Comparison of ENCODE assay signal across 9 cellular contexts in genomic region chr7:74217455-74218342, GRCh38. TPM values are rescaled to one million over a fixed set of nuclear protein-coding genes. Genes with fewer than 3 reads are reported as not detected.
DNase-seq lines count a peak whose midpoint lies in the region; ATAC-seq, FAIRE-seq and TF ChIP-seq lines count a peak whose summit lies in the region.
"Had no signal": no experiment of that assay in that cellular context is flagged by ENCODE, and none has a peak within 500 bp of the region (broad histone marks: within the 10 kb centered on the region; RNA-seq: fewer than 3 reads in every experiment).

No MANE protein-coding gene starts in this region.

- peak; percentile 77 for DNase-seq in CD14-positive monocyte (ENCODE audit: low spot score)
- peak; percentile 61 for DNase-seq in activated naive CD8-positive, alpha-beta T cell treated with anti-CD3 and anti-CD28 coated beads, Interleukin-2, amount 10 ng/mL, durations not matched to agents 7 days and 5 days
- DNase-seq in NCI-H187 treated with DMSO at 0.1 percent for 48 hours (lab: John Stamatoyannopoulos, UW): no peak
- no peak for DNase-seq in central memory CD4-positive, alpha-beta T cell
- no peak for DNase-seq in EL
- DNase-seq in HTR-8/SVneo (ENCODE audit: insufficient read length, low spot score): no peak

- H3K27me3 Mint-ChIP-seq in CD14-positive monocyte (ENCODE audit: low read depth in 3 of 3) (no peaks in the 10 kb centered on the region), IgD-negative memory B cell (no peaks in the 10 kb centered on the region)
- H3K27me3 Mint-ChIP-seq in activated naive CD8-positive, alpha-beta T cell treated with anti-CD3 and anti-CD28 coated beads, Interleukin-2, amount 10 ng/mL, durations not matched to agents 7 days and 5 days: no peaks in the 10 kb centered on the region

- TF ChIP-seq CTCF in CD14-positive monocyte (IDR thresholded peaks at IDR 0.05): no peak

- H3K9me3 Mint-ChIP-seq in CD14-positive monocyte (no peaks in the 10 kb centered on the region), IgD-negative memory B cell (peaks cover 0 to 3% (median 0%) of the 10 kb centered on the region in 3 donors)
- no peaks in the 10 kb centered on the region for H3K9me3 Mint-ChIP-seq in activated naive CD8-positive, alpha-beta T cell treated with anti-CD3 and anti-CD28 coated beads, Interleukin-2, amount 10 ng/mL, durations not matched to agents 7 days and 5 days

- peak; percentile 54 for ATAC-seq in GM19397 (IDR thresholded peaks at IDR 0.05; ENCODE audit: unreplicated experiment)
- ATAC-seq in activated naive CD8-positive, alpha-beta T cell treated with anti-CD3 and anti-CD28 coated beads, Interleukin-2, amount 10 ng/mL, durations not matched to agents 7 days and 5 days (ENCODE audit: low read depth): peak; percentile 65
- ATAC-seq: SK-N-SH treated with all-trans-retinoic acid at 6 μM for 48 hours had no signal

- H3K4me1 Mint-ChIP-seq in CD14-positive monocyte: peaks cover 66% of the 10 kb centered on the region
- peaks cover 28 to 41% (median 31%) of the 10 kb centered on the region in 3 donors for H3K4me1 Mint-ChIP-seq in IgD-negative memory B cell
- H3K4me1 Mint-ChIP-seq in activated naive CD8-positive, alpha-beta T cell treated with anti-CD3 and anti-CD28 coated beads, Interleukin-2, amount 10 ng/mL, durations not matched to agents 7 days and 5 days: peaks cover 26% of the 10 kb centered on the region

- H3K36me3 Mint-ChIP-seq in CD14-positive monocyte (peaks cover 34 to 79% of the 10 kb centered on the region in 2 donors), IgD-negative memory B cell (peaks cover 7% of the 10 kb centered on the region)
- peaks cover 11% of the 10 kb centered on the region for H3K36me3 Mint-ChIP-seq in activated naive CD8-positive, alpha-beta T cell treated with anti-CD3 and anti-CD28 coated beads, Interleukin-2, amount 10 ng/mL, durations not matched to agents 7 days and 5 days

- H3K4me3 Mint-ChIP-seq in CD14-positive monocyte: peak overlapping the region; percentile 48 to 76
- H3K4me3 Mint-ChIP-seq in IgD-negative memory B cell: peak overlapping the region; percentile 34 to 95 (median 82)
- H3K4me3 Mint-ChIP-seq in activated naive CD8-positive, alpha-beta T cell treated with anti-CD3 and anti-CD28 coated beads, Interleukin-2, amount 10 ng/mL, durations not matched to agents 7 days and 5 days: peak overlapping the region; percentile 67

- intact Hi-C loops in CD14-positive monocyte (cut with micrococcal nuclease): loop anchor here in 1 of 2 donors (2.0 kb wide), 1 partner anchor 13 kb away; no protein-coding TSS in a partner anchor

- POLR2A ChIA-PET in activated naive CD8-positive, alpha-beta T cell treated with anti-CD3 and anti-CD28 coated beads, Interleukin-2, amount 10 ng/mL, durations not matched to agents 7 days and 5 days (lab: Charles Lee): interaction anchor here (0.5 to 1.2 kb wide), 10 partner anchors 10 to 89 kb away, joined by 3 to 5 read pairs (median 3); partner anchors contain the start of genes EIF4H and RFC2

- FAIRE-seq in HTR-8/SVneo (lab: Jason Lieb, UNC): no peak

- H3K27ac Mint-ChIP-seq in CD14-positive monocyte (peak overlapping the region; percentile 87 to 96 (median 94)), IgD-negative memory B cell (peak overlapping the region; percentile 92 to 99 (median 93))
- peak overlapping the region; percentile 91 for H3K27ac Mint-ChIP-seq in activated naive CD8-positive, alpha-beta T cell treated with anti-CD3 and anti-CD28 coated beads, Interleukin-2, amount 10 ng/mL, durations not matched to agents 7 days and 5 days

RNA-seq across cellular contexts. Expression of gene LAT2, which starts 7.9 kb away (rescaled TPM):
- 100 to 1,000 TPM; 349 to 355 TPM for polyA plus RNA-seq in CD14-positive monocyte
- polyA plus RNA-seq in IgD-negative memory B cell: 383 TPM
- 10 to 100 TPM; 21.4 to 22.9 TPM for total RNA-seq in activated naive CD8-positive, alpha-beta T cell treated with anti-CD3 and anti-CD28 coated beads, Interleukin-2, amount 10 ng/mL, durations not matched to agents 7 days and 5 days

RNA-seq across cellular contexts. Expression of gene RFC2, which starts 36.5 kb away (rescaled TPM):
- polyA plus RNA-seq in CD14-positive monocyte (10 to 100 TPM; 33.5 to 42.1 TPM), IgD-negative memory B cell (46.6 TPM)
- 10 to 100 TPM; 53.0 to 56.6 TPM for total RNA-seq in activated naive CD8-positive, alpha-beta T cell treated with anti-CD3 and anti-CD28 coated beads, Interleukin-2, amount 10 ng/mL, durations not matched to agents 7 days and 5 days

RNA-seq across cellular contexts. Expression of gene EIF4H, which starts 43.5 kb away (rescaled TPM):
- 100 to 1,000 TPM; 206 to 234 TPM for polyA plus RNA-seq in CD14-positive monocyte
- polyA plus RNA-seq in IgD-negative memory B cell: 197 TPM
- 100 to 1,000 TPM; 264 to 270 TPM for total RNA-seq in activated naive CD8-positive, alpha-beta T cell treated with anti-CD3 and anti-CD28 coated beads, Interleukin-2, amount 10 ng/mL, durations not matched to agents 7 days and 5 days

Comparison
In these comparisons a context has a peak if more than half of its experiments do, and no peak if none do; other contexts are left out.
1. DNase-seq: peak in CD14-positive monocyte (single experiment) and activated naive CD8-positive, alpha-beta T cell treated with anti-CD3 and anti-CD28 coated beads, Interleukin-2, amount 10 ng/mL, durations not matched to agents 7 days and 5 days (single experiment); none in NCI-H187 treated with DMSO at 0.1 percent for 48 hours (single experiment), central memory CD4-positive, alpha-beta T cell (single experiment), EL (single experiment) and HTR-8/SVneo (single experiment).
2. Peak in every context shown above with its lines, with median percentiles within 50 percentile points of each other: H3K27ac Mint-ChIP-seq and H3K4me3 Mint-ChIP-seq.